ENCODE assay signal across 9 cellular contexts in genomic region chr7:23472046-23472445, GRCh38. TPM values are rescaled to one million over a fixed set of nuclear protein-coding genes. Genes with fewer than 3 reads are reported as not detected.
A peak's percentile ranks its signal among the peaks of the same experiment; 100 is the strongest.
DNase-seq lines count a peak whose midpoint lies in the region; ATAC-seq and TF ChIP-seq lines count a peak whose summit lies in the region.
"Had no signal": no experiment of that assay in that cellular context is flagged by ENCODE, and none has a peak within 500 bp of the region (broad histone marks: within the 10 kb centered on the region; RNA-seq: fewer than 3 reads in every experiment).

No MANE protein-coding gene starts in this region.

- WGBS in smooth muscle cell (ENCODE audit: low lambda C conversion rate), result 13% methylated on average over 6 of the region's 6 CpGs

- ATAC-seq in activated naive CD8-positive, alpha-beta T cell treated with anti-CD3 and anti-CD28 coated beads, Interleukin-2, amount 10 ng/mL, durations not matched to agents 7 days and 5 days (ENCODE audit: low read depth), result no peak
- no peak for ATAC-seq in activated naive CD8-positive, alpha-beta T cell treated with anti-CD3 and anti-CD28 coated beads, Interleukin-2, amount 50 U/mL, for 24 hours
- ATAC-seq in HG02970 (IDR thresholded peaks at IDR 0.05; ENCODE audit: low FRiP score, unreplicated experiment), result no peak
- ATAC-seq: natural killer cell had no signal

- H3K27ac ChIP-seq in smooth muscle cell (ENCODE audit: low read depth), result peak overlapping the region; percentile 87

- peaks cover 37% of the 10 kb centered on the region for H3K4me1 Mint-ChIP-seq in activated naive CD8-positive, alpha-beta T cell treated with anti-CD3 and anti-CD28 coated beads, Interleukin-2, amount 10 ng/mL, durations not matched to agents 7 days and 5 days
- peaks cover 41% of the 10 kb centered on the region for H3K4me1 Mint-ChIP-seq in activated naive CD8-positive, alpha-beta T cell treated with anti-CD3 and anti-CD28 coated beads, Interleukin-2, amount 50 U/mL, for 24 hours
- peaks cover 47% of the 10 kb centered on the region for H3K4me1 Mint-ChIP-seq in brain

- no peaks in the 10 kb centered on the region for H3K36me3 ChIP-seq in smooth muscle cell (ENCODE audit: low read depth)

- H3K4me3 Mint-ChIP-seq in activated naive CD8-positive, alpha-beta T cell treated with anti-CD3 and anti-CD28 coated beads, Interleukin-2, amount 10 ng/mL, durations not matched to agents 7 days and 5 days, result peak overlapping the region; percentile 20
- H3K4me3 Mint-ChIP-seq in activated naive CD8-positive, alpha-beta T cell treated with anti-CD3 and anti-CD28 coated beads, Interleukin-2, amount 50 U/mL, for 24 hours, result no peak overlapping the region
- peak overlapping the region; percentile 89 to 94 (median 93) for H3K4me3 Mint-ChIP-seq in brain

- no peak overlapping the region for H3K27ac Mint-ChIP-seq in activated naive CD8-positive, alpha-beta T cell treated with anti-CD3 and anti-CD28 coated beads, Interleukin-2, amount 10 ng/mL, durations not matched to agents 7 days and 5 days
- H3K27ac Mint-ChIP-seq in activated naive CD8-positive, alpha-beta T cell treated with anti-CD3 and anti-CD28 coated beads, Interleukin-2, amount 50 U/mL, for 24 hours, result no peak overlapping the region
- H3K27ac Mint-ChIP-seq in brain, result peak overlapping the region; percentile 51 to 98 (median 96)
- H3K27ac Mint-ChIP-seq: natural killer cell had no signal

- no peaks in the 10 kb centered on the region for H3K9me3 Mint-ChIP-seq in activated naive CD8-positive, alpha-beta T cell treated with anti-CD3 and anti-CD28 coated beads, Interleukin-2, amount 10 ng/mL, durations not matched to agents 7 days and 5 days
- H3K9me3 Mint-ChIP-seq in activated naive CD8-positive, alpha-beta T cell treated with anti-CD3 and anti-CD28 coated beads, Interleukin-2, amount 50 U/mL, for 24 hours, result no peaks in the 10 kb centered on the region
- H3K9me3 Mint-ChIP-seq in brain, result peaks cover 0 to 2% (median 0%) of the 10 kb centered on the region in 5 experiments
- H3K9me3 Mint-ChIP-seq: natural killer cell had no signal

- peaks cover 1% of the 10 kb centered on the region for H3K36me3 Mint-ChIP-seq in activated naive CD8-positive, alpha-beta T cell treated with anti-CD3 and anti-CD28 coated beads, Interleukin-2, amount 10 ng/mL, durations not matched to agents 7 days and 5 days
- peaks cover 3% of the 10 kb centered on the region for H3K36me3 Mint-ChIP-seq in activated naive CD8-positive, alpha-beta T cell treated with anti-CD3 and anti-CD28 coated beads, Interleukin-2, amount 50 U/mL, for 24 hours (ENCODE audit: low read depth)
- no peaks in the 10 kb centered on the region for H3K36me3 Mint-ChIP-seq in brain
- H3K36me3 Mint-ChIP-seq: natural killer cell had no signal

- peak overlapping the region; percentile 69 for H3K4me3 ChIP-seq in smooth muscle cell

- H3K9me3 ChIP-seq in smooth muscle cell (replicated peaks; ENCODE audit: low read depth), result no peaks in the 10 kb centered on the region

- peaks cover 4% of the 10 kb centered on the region for H3F3A ChIP-seq in smooth muscle cell (ENCODE audit: low read depth)

- TF ChIP-seq CTCF in brain (conservative IDR thresholded peaks at IDR 0.05), result no peak
- TF ChIP-seq CTCF in smooth muscle cell (IDR thresholded peaks at IDR 0.05; ENCODE audit: borderline replicate concordance, insufficient read depth, poor library complexity, severe bottlenecking), result no peak

- peak overlapping the region; percentile 94 for H3K4me2 ChIP-seq in smooth muscle cell

- peaks cover 43% of the 10 kb centered on the region for H3K79me2 ChIP-seq in smooth muscle cell (ENCODE audit: low read depth)

- peaks cover 5% of the 10 kb centered on the region for H4K20me1 ChIP-seq in smooth muscle cell (ENCODE audit: low read depth)

- peaks cover 35% of the 10 kb centered on the region for H3K4me1 ChIP-seq in smooth muscle cell (ENCODE audit: low read depth)

- DNase-seq in activated naive CD8-positive, alpha-beta T cell treated with anti-CD3 and anti-CD28 coated beads, Interleukin-2, amount 10 ng/mL, durations not matched to agents 7 days and 5 days, result no peak
- no peak for DNase-seq in activated naive CD8-positive, alpha-beta T cell treated with anti-CD3 and anti-CD28 coated beads, Interleukin-2, amount 50 U/mL, for 24 hours
- DNase-seq in NCI-H146 treated with DMSO at 0.1 percent for 48 hours (lab: John Stamatoyannopoulos, UW; ENCODE audit: unreplicated experiment), result peak; percentile 49
- DNase-seq in smooth muscle cell (lab: John Stamatoyannopoulos, UW; ENCODE audit: unreplicated experiment), result no peak
- DNase-seq in hypothalamus (lab: John Stamatoyannopoulos, UW), result no peak
- DNase-seq in cerebellar nuclear complex (lab: John Stamatoyannopoulos, UW), result no peak
- DNase-seq: natural killer cell had no signal

- POLR2A ChIA-PET in activated naive CD8-positive, alpha-beta T cell treated with anti-CD3 and anti-CD28 coated beads, Interleukin-2, amount 10 ng/mL, durations not matched to agents 7 days and 5 days (lab: Charles Lee), result interaction anchor here (1.2 to 2.0 kb wide), 2 partner anchors 18 to 59 kb away, joined by 5 to 9 read pairs; no protein-coding TSS in a partner anchor

- H3K9ac ChIP-seq in smooth muscle cell (ENCODE audit: low read depth), result peak overlapping the region; percentile 76

- H3K27me3 ChIP-seq in smooth muscle cell (ENCODE audit: low read depth), result no peaks in the 10 kb centered on the region

- H3K27me3 Mint-ChIP-seq in activated naive CD8-positive, alpha-beta T cell treated with anti-CD3 and anti-CD28 coated beads, Interleukin-2, amount 10 ng/mL, durations not matched to agents 7 days and 5 days, result peaks cover 77% of the 10 kb centered on the region
- peaks cover 73% of the 10 kb centered on the region for H3K27me3 Mint-ChIP-seq in activated naive CD8-positive, alpha-beta T cell treated with anti-CD3 and anti-CD28 coated beads, Interleukin-2, amount 50 U/mL, for 24 hours
- H3K27me3 Mint-ChIP-seq in brain, result peaks cover 22% of the 10 kb centered on the region

- no peak overlapping the region for H2AFZ ChIP-seq in smooth muscle cell (ENCODE audit: low read depth)

RNA-seq across cellular contexts. Expression of gene IGF2BP3, which starts 1.8 kb away (rescaled TPM):
- total RNA-seq in activated naive CD8-positive, alpha-beta T cell treated with anti-CD3 and anti-CD28 coated beads, Interleukin-2, amount 10 ng/mL, durations not matched to agents 7 days and 5 days, result under 1 TPM; 0.37 to 0.94 TPM
- polyA plus RNA-seq in brain (ENCODE audit: insufficient read depth, low read depth, low replicate concordance) (not detected), smooth muscle cell (7.9 and 9.7 TPM in 2 replicates)
- total RNA-seq in smooth muscle cell, result 28.1 and 35.2 TPM in 2 replicates

RNA-seq across cellular contexts. Expression of gene TRA2A, which starts 59.7 kb away (rescaled TPM):
- total RNA-seq in activated naive CD8-positive, alpha-beta T cell treated with anti-CD3 and anti-CD28 coated beads, Interleukin-2, amount 10 ng/mL, durations not matched to agents 7 days and 5 days, result 100 to 1,000 TPM; 119 to 130 TPM
- polyA plus RNA-seq in brain (ENCODE audit: insufficient read depth, low read depth, low replicate concordance), result 23.0 TPM
- total RNA-seq in smooth muscle cell, result 77.0 and 89.0 TPM in 2 replicates
- polyA plus RNA-seq in smooth muscle cell, result 43.0 and 43.9 TPM in 2 replicates

Comparison
In these comparisons a context has a peak if more than half of its experiments do, and no peak if none do; other contexts are left out.
1. H3K27ac Mint-ChIP-seq: peak in brain (5 of 5); none in activated naive CD8-positive, alpha-beta T cell treated with anti-CD3 and anti-CD28 coated beads, Interleukin-2, amount 10 ng/mL, durations not matched to agents 7 days and 5 days (single experiment) and activated naive CD8-positive, alpha-beta T cell treated with anti-CD3 and anti-CD28 coated beads, Interleukin-2, amount 50 U/mL, for 24 hours (single experiment).
2. RNA of gene IGF2BP3, which starts 1.8 kb away (total RNA-seq): 28.1 to 35.2 TPM in smooth muscle cell; 0.37 to 0.94 TPM in activated naive CD8-positive, alpha-beta T cell treated with anti-CD3 and anti-CD28 coated beads, Interleukin-2, amount 10 ng/mL, durations not matched to agents 7 days and 5 days; every median in the first group is over 10 times any median in the second.